ENCODE assay signal across 9 cellular contexts in the genomic region with DNA sequence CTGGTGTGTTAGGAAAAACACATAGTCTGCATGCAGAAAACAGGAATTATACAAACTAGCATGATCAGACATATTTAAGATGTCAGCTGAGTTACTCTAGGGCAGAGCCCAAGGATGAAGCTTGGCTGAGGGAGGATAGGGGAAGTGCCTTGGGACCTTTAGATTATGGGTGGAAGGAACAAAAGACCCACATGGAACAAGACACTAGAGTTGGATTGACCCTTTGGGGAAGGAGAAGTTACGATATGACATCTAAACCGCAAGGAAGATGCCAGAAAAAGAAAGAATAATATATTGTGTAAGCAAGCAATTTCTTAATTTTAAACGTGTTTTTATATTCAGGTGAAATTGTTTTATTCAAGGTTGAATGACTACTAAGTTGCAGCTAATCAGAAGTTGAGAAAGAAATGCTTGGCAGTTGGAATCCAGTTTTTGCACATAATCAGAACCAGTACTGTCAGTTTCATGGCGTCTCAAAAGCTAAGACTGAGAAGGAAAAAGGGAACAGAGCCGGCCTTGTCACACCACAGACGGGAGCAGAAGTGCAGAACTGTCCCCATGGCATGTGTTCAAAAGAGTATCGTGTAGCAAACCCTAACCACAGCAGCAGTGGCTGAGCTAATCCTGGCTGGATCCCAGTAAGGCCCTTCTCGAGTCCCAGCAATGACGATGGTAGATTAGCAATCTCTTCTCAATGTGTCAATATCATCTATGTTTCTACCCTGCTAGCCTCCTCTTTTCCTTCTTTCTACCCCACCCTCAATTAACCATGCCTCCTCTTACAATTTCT. TPM values are rescaled to one million over a fixed set of nuclear protein-coding genes. Genes with fewer than 3 reads are reported as not detected.
DNase-seq lines count a peak whose midpoint lies in the region.
"Had no signal": no experiment of that assay in that cellular context is flagged by ENCODE, and none has a peak within 500 bp of the region (broad histone marks: within the 10 kb centered on the region; RNA-seq: fewer than 3 reads in every experiment).

No MANE protein-coding gene starts in this region.

- H3K4me3 ChIP-seq in subcutaneous abdominal adipose tissue (ENCODE audit: low read depth in 1 of 5, low read length in 5 of 5), result no peak overlapping the region

- no peaks in the 10 kb centered on the region for H3K9me3 ChIP-seq in subcutaneous abdominal adipose tissue (ENCODE audit: control insufficient read depth in 5 of 5, low read length in 5 of 5)

- H3K9ac ChIP-seq in subcutaneous abdominal adipose tissue (ENCODE audit: low read length in 5 of 5), result peak overlapping the region in 1 of 5 donors; percentile 20

- DNase-seq in M059J (ENCODE audit: low read depth) (peak; percentile 61), UCSD-AML1 (lab: John Stamatoyannopoulos, UW; ENCODE audit: unreplicated experiment) (peak; percentile 35), hippocampal formation (lab: John Stamatoyannopoulos, UW) (peak; percentile 35 to 54), NCI-H1092 treated with DMSO at 0.1 percent for 48 hours (lab: John Stamatoyannopoulos, UW) (no peak), NCI-H510A (lab: John Stamatoyannopoulos, UW) (no peak)
- no peak for DNase-seq in stimulated activated CD4-positive, alpha-beta T cell treated with anti-CD3 and anti-CD28 coated beads, Interleukin-4, amount 100 ng/mL, for 24 hours
- DNase-seq: activated naive CD8-positive, alpha-beta T cell treated with anti-CD3 and anti-CD28 coated beads, Interleukin-2, amount 50 U/mL, for 24 hours; foreskin melanocyte had no signal

- H3K27me3 ChIP-seq in subcutaneous abdominal adipose tissue (ENCODE audit: control insufficient read depth in 5 of 5, insufficient read depth in 4 of 5, low read length in 5 of 5), result no peaks in the 10 kb centered on the region

- H3K4me1 ChIP-seq in subcutaneous abdominal adipose tissue (ENCODE audit: control insufficient read depth in 5 of 5, insufficient read depth in 5 of 5, low read length in 5 of 5), result peaks cover 5 to 41% (median 34%) of the 10 kb centered on the region in 5 donors

- H3K27ac ChIP-seq in subcutaneous abdominal adipose tissue (ENCODE audit: low read depth, low read length), result peak overlapping the region; percentile 45

- H3K36me3 ChIP-seq in subcutaneous abdominal adipose tissue (ENCODE audit: control insufficient read depth in 5 of 5, insufficient read depth in 5 of 5, low read length in 5 of 5), result no peaks in the 10 kb centered on the region

RNA-seq across cellular contexts. Expression of a gene that starts 31.2 kb away (rescaled TPM):
- 9.1 and 17.6 TPM in 2 replicates for total RNA-seq in M059J (2014; rRNA removed; shearing (Covaris generic))

Comparison
In these comparisons a context has a peak if more than half of its experiments do, and no peak if none do; other contexts are left out.
1. DNase-seq: peak in M059J (single experiment), UCSD-AML1 (single experiment) and hippocampal formation (2 of 2); none in NCI-H1092 treated with DMSO at 0.1 percent for 48 hours (single experiment), NCI-H510A (single experiment) and stimulated activated CD4-positive, alpha-beta T cell treated with anti-CD3 and anti-CD28 coated beads, Interleukin-4, amount 100 ng/mL, for 24 hours (single experiment).